ENCODE assay signal across 8 cellular contexts in genomic region chr3:4271834-4272233, GRCh38. TPM values are rescaled to one million over a fixed set of nuclear protein-coding genes. Genes with fewer than 3 reads are reported as not detected.
A peak's percentile ranks its signal among the peaks of the same experiment; 100 is the strongest.
DNase-seq lines count a peak whose midpoint lies in the region; ATAC-seq, FAIRE-seq and TF ChIP-seq lines count a peak whose summit lies in the region.

No MANE protein-coding gene starts in this region.

- no peak overlapping the region for H3K9ac ChIP-seq in GM12878 (ENCODE audit: control insufficient read depth, insufficient read depth, low read length)
- H3K9ac ChIP-seq in liver (ENCODE audit: low read depth in 1 of 2, low read length in 2 of 2) = no peak overlapping the region

- CTCF ChIA-PET in GM12878 (lab: Yijun Ruan, JAX) = interaction anchor here (0.5 to 4.5 kb wide), 14 partner anchors 8 to 1075 kb away, joined by 3 to 41 read pairs (median 4); no protein-coding TSS in a partner anchor

- H4K20me1 ChIP-seq in GM12878 (ENCODE audit: control insufficient read depth, insufficient read depth) = no peaks in the 10 kb centered on the region

- H3K27me3 ChIP-seq in GM12878 (replicated peaks in 1 of 2; ENCODE audit: control insufficient read depth in 2 of 2, insufficient read depth in 2 of 2, low read length in 1 of 2) (no peaks in the 10 kb centered on the region), liver (ENCODE audit: control insufficient read depth in 4 of 4, insufficient read depth in 4 of 4, low read length in 3 of 4) (no peaks in the 10 kb centered on the region)

- WGBS in GM12878 (ENCODE audit: insufficient coverage, insufficient replicate concordance, low lambda C conversion rate, missing lambda C conversion rate) = 22% methylated on average over 4 of the region's 4 CpGs
- WGBS in liver = 54% methylated on average over 4 of the region's 4 CpGs

- RAD21 ChIA-PET in GM12878 (lab: Charles Lee; ENCODE audit: unreplicated experiment) = interaction anchor here (0.6 to 2.9 kb wide), 5 partner anchors 44 to 1075 kb away, joined by 3 to 31 read pairs (median 4); no protein-coding TSS in a partner anchor

- H3K9me3 ChIP-seq in GM12878 (replicated peaks; ENCODE audit: control insufficient read depth, insufficient read depth, low read length) = no peaks in the 10 kb centered on the region
- no peaks in the 10 kb centered on the region for H3K9me3 ChIP-seq in liver (ENCODE audit: control insufficient read depth in 4 of 4, low read length in 3 of 4)

- no peaks in the 10 kb centered on the region; the same call in 1 of the 2 replicates for H3K4me1 ChIP-seq in GM12878 (ENCODE audit: control insufficient read depth, insufficient read depth, low read length)
- H3K4me1 ChIP-seq in liver (ENCODE audit: control insufficient read depth in 4 of 4, insufficient read depth in 4 of 4, low read length in 3 of 4) = no peaks in the 10 kb centered on the region

- H3K36me3 ChIP-seq in GM12878 (ENCODE audit: control insufficient read depth in 2 of 2, insufficient read depth in 2 of 2, low read length in 1 of 2) (no peaks in the 10 kb centered on the region), liver (ENCODE audit: control insufficient read depth in 4 of 4, insufficient read depth in 3 of 4, low read depth in 1 of 4, low read length in 3 of 4) (no peaks in the 10 kb centered on the region)

- in situ Hi-C loops in GM12878 (cut with MboI) = no loop called here

- H3K4me2 ChIP-seq in GM12878 (ENCODE audit: control insufficient read depth, insufficient read depth) = no peak overlapping the region

- TF ChIP-seq EP300 in GM12878 (IDR thresholded peaks at IDR 0.05; ENCODE audit: borderline replicate concordance in 1 of 2, control insufficient read depth in 1 of 2, low read depth in 2 of 2, low read length in 2 of 2) = no peak

- DNase-seq in D721Med (ENCODE audit: insufficient read length, low spot score) (no peak), GM12878 (ENCODE audit: low read depth, low spot score) (no peak), Right ventricle myocardium superior (no peak)
- peak; percentile 28 for DNase-seq in Jurkat, Clone E6-1 (ENCODE audit: low read depth, low spot score)
- DNase-seq in activated CD4-positive, alpha-beta T cell treated with anti-CD3 and anti-CD28 coated beads, Interleukin-2, amount 50 U/mL, for 1 hour = no peak

- ATAC-seq in GM12878 (0 out of 3 replicates have a peak, but pooled peaks have one; percentile 32), GM18861 (IDR thresholded peaks at IDR 0.05; ENCODE audit: unreplicated experiment) (no peak), HG03045 (IDR thresholded peaks at IDR 0.05; ENCODE audit: unreplicated experiment) (no peak), Right ventricle myocardium superior (ENCODE audit: poor library complexity) (no peak)

- SMC1A ChIA-PET in GM12878 (lab: Charles Lee; ENCODE audit: uncharacterized antibody, unreplicated experiment) = interaction anchor here (1.0 to 2.5 kb wide), 3 partner anchors 21 to 1072 kb away, joined by 3 to 18 read pairs (median 3); no protein-coding TSS in a partner anchor

- no TSS peak for BruUV-seq in GM12878 (replicated peaks; lab: Mats Ljungman, UMichigan)

- FAIRE-seq in D721Med (lab: Jason Lieb, UNC) (peak; percentile 68), GM12878 (lab: Jason Lieb, UNC) (no peak)

- no peak for TF ChIP-seq POLR2A in GM12878 (IDR thresholded peaks at IDR 0.05; ENCODE audit: low read depth, low read length)

- H3K27ac ChIP-seq in GM12878 (ENCODE audit: control insufficient read depth, insufficient read depth) = no peak overlapping the region
- no peak overlapping the region for H3K27ac ChIP-seq in liver (ENCODE audit: low read depth in 1 of 2, low read length in 2 of 2)

- POLR2A ChIA-PET in GM12878 (lab: Charles Lee) = no interaction called here

- TF ChIP-seq RAD21 in GM12878 (IDR thresholded peaks at IDR 0.05; ENCODE audit: insufficient read depth, low read depth, low read length) (peak; percentile 57), liver (IDR thresholded peaks at IDR 0.05) (peak; percentile 60 to 63)

- H2AFZ ChIP-seq in GM12878 (ENCODE audit: control insufficient read depth, low read depth, low read length) = no peak overlapping the region

- intact Hi-C loops in GM12878 (cut with micrococcal nuclease; ENCODE audit: unreplicated experiment) (loop anchor here (5.0 kb wide), 1 partner anchor 1070 kb away; no protein-coding TSS in a partner anchor), Right ventricle myocardium superior (cut with DNase I) (no loop called here)

- H3K79me2 ChIP-seq in GM12878 (ENCODE audit: control insufficient read depth, insufficient read depth, low read length) = no peaks in the 10 kb centered on the region

- TF ChIP-seq CTCF in D721Med (IDR thresholded peaks at IDR 0.05; ENCODE audit: insufficient read depth, missing control alignments) (peak; percentile 80), GM12878 (IDR thresholded peaks at IDR 0.05 in 2 of 3, conservative IDR thresholded peaks at IDR 0.05 in 1 of 3; ENCODE audit: control insufficient read depth in 2 of 3, extremely low read depth in 1 of 3, insufficient read depth in 1 of 3, low read depth in 3 of 3, low read length in 3 of 3) (peak; percentile 27 to 43 (median 39); a peak in 5 of 6 replicates), liver (IDR thresholded peaks at IDR 0.05; ENCODE audit: low read depth, low read length, missing input control) (peak; percentile 32)

- H3K4me3 ChIP-seq in Jurkat, Clone E6-1 (ENCODE audit: low read length) = no peak overlapping the region
- H3K4me3 ChIP-seq in GM12878 (no peak overlapping the region), liver (ENCODE audit: low read depth in 1 of 3, low read length in 3 of 3) (no peak overlapping the region)

TF ChIP-seq in GM12878, 131 proteins besides CTCF, POLR2A, EP300 and RAD21:
- TF ChIP-seq RELA (IDR thresholded peaks at IDR 0.05; ENCODE audit: borderline replicate concordance, partially characterized antibody) (no peak), SMC3 (IDR thresholded peaks at IDR 0.05; ENCODE audit: borderline replicate concordance, low read length) (peak; percentile 23; the same call in 1 of the 2 replicates)

TF ChIP-seq in liver, 16 proteins besides CTCF, POLR2A, EP300 and RAD21:
- TF ChIP-seq YY1 (IDR thresholded peaks at IDR 0.05) (no peak), ATF3 (IDR thresholded peaks at IDR 0.05) (no peak), FOXA1 (IDR thresholded peaks at IDR 0.05) (no peak), REST (IDR thresholded peaks at IDR 0.05) (no peak), FOXA2 (IDR thresholded peaks at IDR 0.05) (no peak), RXRA (IDR thresholded peaks at IDR 0.05) (no peak), GABPA (IDR thresholded peaks at IDR 0.05 in 1 of 2, conservative IDR thresholded peaks at IDR 0.05 in 1 of 2) (no peak), SP1 (IDR thresholded peaks at IDR 0.05) (no peak), HNF4A (conservative IDR thresholded peaks at IDR 0.05) (no peak)

RNA-seq across cellular contexts. Expression of gene SETMAR, which starts 31.3 kb away (rescaled TPM):
- polyA plus RNA-seq in Jurkat, Clone E6-1 (2012; ENCODE audit: insufficient read depth, insufficient read length) = 37.2 TPM
- 20.2 and 24.5 TPM in 2 replicates for total RNA-seq in GM12878 (2013; cell fraction: nucleolus; rRNA removed)
- total RNA-seq in GM12878 (2014; rRNA removed) (21.0 and 22.6 TPM in 2 replicates), GM12878 (2014; rRNA removed; fragmentation: Illumina TruSeq; extraction: Trizol) (20.4 and 21.1 TPM in 2 replicates), GM12878 (2021) (17.0 and 20.1 TPM in 2 replicates), liver (1 to 10 TPM; 7.1 to 9.7 TPM), Right ventricle myocardium superior (15.4 TPM)
- polyA plus RNA-seq in GM12878 (2011; ENCODE audit: low read depth) = 9.2 TPM
- polyA plus RNA-seq in GM12878 (2011; rRNA removed) (20.5 and 21.0 TPM in 2 replicates), GM12878 (2014; fragmentation: Illumina TruSeq; extraction: Trizol) (24.6 and 25.1 TPM in 2 replicates), GM12878 (2014; fragmentation: Nextera tagmentation; extraction: Ambion mirVana) (10 to 100 TPM in 1 of 2 experiments, 1 to 10 TPM in 1; 7.1 to 11.6 TPM), GM12878 (2014; rRNA removed) (17.8 TPM in 2 replicates), GM12878 (2016; fragmentation: Nextera tagmentation; extraction: Ambion mirVana) (10 to 100 TPM; 19.9 to 23.6 TPM), liver (1 to 10 TPM; 4.5 TPM)
- 13.6 and 13.9 TPM in 2 replicates for polyA plus RNA-seq in GM12878 (2011; cell fraction: cytosol; rRNA removed)
- polyA plus RNA-seq in GM12878 (2011; cell fraction: nucleus; rRNA removed) = 23.2 and 28.8 TPM in 2 replicates
- 9.8 and 11.5 TPM in 2 replicates for polyA plus RNA-seq in GM12878 (2012)
- polyA minus RNA-seq in GM12878 (2011; rRNA and poly(A)+ RNA removed) = 24.0 and 36.6 TPM in 2 replicates
- polyA minus RNA-seq in GM12878 (2011; cell fraction: cytosol; rRNA and poly(A)+ RNA removed) = 6.4 and 7.6 TPM in 2 replicates
- 20.8 and 41.3 TPM in 2 replicates for polyA minus RNA-seq in GM12878 (2011; cell fraction: nucleus; rRNA and poly(A)+ RNA removed)
